Comparison of ENCODE assay signal across 8 cellular contexts in the genomic region with DNA sequence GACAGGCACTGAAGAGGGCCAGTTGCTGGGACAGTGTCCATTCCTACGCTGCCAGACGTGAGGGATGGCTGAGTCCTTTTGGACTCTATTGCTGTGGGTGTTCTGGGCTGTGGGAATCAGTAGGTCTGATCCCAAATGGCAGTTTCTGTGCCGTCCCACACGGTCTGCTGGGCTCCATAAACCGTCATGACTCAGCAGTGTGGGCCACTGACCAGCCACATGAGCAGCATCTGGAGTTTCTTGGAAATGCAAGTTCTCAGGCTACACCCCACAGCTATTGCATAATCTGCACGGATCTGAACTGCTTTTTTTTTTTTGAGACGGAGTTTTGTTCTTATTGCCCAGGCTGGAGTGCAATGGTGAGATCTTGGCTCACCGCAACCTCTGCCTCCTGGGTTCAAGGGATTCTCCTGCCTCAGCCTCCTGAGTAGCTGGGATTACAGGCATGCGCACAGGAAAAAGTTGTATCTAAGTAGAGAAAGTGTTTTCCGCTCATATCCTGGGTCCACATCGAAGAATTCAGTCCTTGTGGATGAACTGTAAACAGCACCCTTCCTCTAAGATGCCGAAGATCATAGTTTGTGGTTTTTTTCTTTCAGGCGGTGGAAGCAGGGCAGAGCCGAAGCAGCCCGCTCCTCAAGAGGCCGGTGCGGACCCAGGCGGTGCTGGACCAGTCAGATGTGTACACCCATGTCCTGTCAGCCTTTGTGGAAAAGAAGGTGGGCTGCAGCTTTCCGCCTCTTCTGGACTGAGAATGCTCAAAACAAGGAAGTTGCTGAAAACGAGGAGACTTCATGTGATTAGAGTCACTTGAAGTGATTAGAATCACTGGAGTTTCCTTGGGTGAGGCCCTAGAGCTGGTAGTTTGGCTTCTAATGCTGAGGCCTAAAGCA. TPM values are rescaled to one million over a fixed set of nuclear protein-coding genes. Genes with fewer than 3 reads are reported as not detected.
DNase-seq lines count a peak whose midpoint lies in the region; ATAC-seq and TF ChIP-seq lines count a peak whose summit lies in the region.

No MANE protein-coding gene starts in this region.

- no peaks in the 10 kb centered on the region for H3K27me3 ChIP-seq in upper lobe of right lung
- no peaks in the 10 kb centered on the region for H3K27me3 ChIP-seq in suprapubic skin

- H3K27me3 Mint-ChIP-seq in activated naive CD4-positive, alpha-beta T cell treated with anti-CD3 and anti-CD28 coated beads, Interleukin-2, amount 50 U/mL, for 24 hours = no peaks in the 10 kb centered on the region

- H3K9me3 ChIP-seq in upper lobe of right lung = no peaks in the 10 kb centered on the region
- no peaks in the 10 kb centered on the region for H3K9me3 ChIP-seq in suprapubic skin

- peak; percentile 76 for ATAC-seq in upper lobe of right lung

- 84% methylated on average over 17 of the region's 20 CpGs for WGBS in suprapubic skin

- H3K27ac ChIP-seq in upper lobe of right lung = peak overlapping the region; percentile 47
- H3K27ac ChIP-seq in suprapubic skin = no peak overlapping the region

- intact Hi-C loops in upper lobe of right lung (cut with DNase I) = no loop called here

- H3K36me3 Mint-ChIP-seq in activated naive CD4-positive, alpha-beta T cell treated with anti-CD3 and anti-CD28 coated beads, Interleukin-2, amount 50 U/mL, for 24 hours = peaks cover 7% of the 10 kb centered on the region

- peak overlapping the region; percentile 57 for H3K27ac Mint-ChIP-seq in activated naive CD4-positive, alpha-beta T cell treated with anti-CD3 and anti-CD28 coated beads, Interleukin-2, amount 50 U/mL, for 24 hours

- TF ChIP-seq CTCF in upper lobe of right lung (IDR thresholded peaks at IDR 0.05) (no peak), suprapubic skin (IDR thresholded peaks at IDR 0.05) (no peak)

- H3K4me1 ChIP-seq in upper lobe of right lung (no peaks in the 10 kb centered on the region), suprapubic skin (peaks cover 3% of the 10 kb centered on the region)

- H3K4me3 ChIP-seq in upper lobe of right lung (no peak overlapping the region), suprapubic skin (no peak overlapping the region)

- H3K9me3 Mint-ChIP-seq in activated naive CD4-positive, alpha-beta T cell treated with anti-CD3 and anti-CD28 coated beads, Interleukin-2, amount 50 U/mL, for 24 hours = no peaks in the 10 kb centered on the region

- TF ChIP-seq EP300 in suprapubic skin (IDR thresholded peaks at IDR 0.05) = no peak

- no peak overlapping the region for H3K4me3 Mint-ChIP-seq in activated naive CD4-positive, alpha-beta T cell treated with anti-CD3 and anti-CD28 coated beads, Interleukin-2, amount 50 U/mL, for 24 hours

- DNase-seq in activated naive CD4-positive, alpha-beta T cell treated with anti-CD3 and anti-CD28 coated beads, Interleukin-2, amount 50 U/mL, for 16 hours = no peak
- DNase-seq in amniotic epithelial cell (ENCODE audit: low read depth) = peak; percentile 69
- DNase-seq in kidney tubule cell (ENCODE audit: low spot score) = peak; percentile 58
- peak; percentile 71 for DNase-seq in upper lobe of right lung
- no peak for DNase-seq in suprapubic skin (ENCODE audit: low spot score in 2 of 2)
- DNase-seq in effector CD8-positive, alpha-beta T cell (lab: John Stamatoyannopoulos, UW) = no peak
- no peak for DNase-seq in hepatic stellate cell (ENCODE audit: low spot score)

- H3K36me3 ChIP-seq in upper lobe of right lung (peaks cover 99% of the 10 kb centered on the region), suprapubic skin (peaks cover 97% of the 10 kb centered on the region)

- H3K4me1 Mint-ChIP-seq in activated naive CD4-positive, alpha-beta T cell treated with anti-CD3 and anti-CD28 coated beads, Interleukin-2, amount 50 U/mL, for 24 hours = no peaks in the 10 kb centered on the region

- no peak for TF ChIP-seq POLR2A in suprapubic skin (IDR thresholded peaks at IDR 0.05)

RNA-seq across cellular contexts. Expression of gene RMC1, which starts 25.5 kb away (rescaled TPM):
- 42.5 TPM for total RNA-seq in upper lobe of right lung
- 10 to 100 TPM; 18.7 to 26.4 (median 23.0) TPM for total RNA-seq in suprapubic skin

RNA-seq across cellular contexts. Expression of gene NPC1, which starts 57.5 kb away (rescaled TPM):
- total RNA-seq in upper lobe of right lung (143 TPM), suprapubic skin (100 to 1,000 TPM in 1 of 4 donors, 10 to 100 TPM in 3; 73.5 to 132 (median 90.3) TPM)

Comparison
In these comparisons a context has a peak if more than half of its experiments do, and no peak if none do; other contexts are left out.
1. DNase-seq: peak in amniotic epithelial cell (single experiment), kidney tubule cell (single experiment) and upper lobe of right lung (single experiment); none in activated naive CD4-positive, alpha-beta T cell treated with anti-CD3 and anti-CD28 coated beads, Interleukin-2, amount 50 U/mL, for 16 hours (single experiment), suprapubic skin (0 of 2), effector CD8-positive, alpha-beta T cell (single experiment) and hepatic stellate cell (single experiment).